ENCODE assay signal across 8 cellular contexts in genomic region chr1:75723989-75724471, GRCh38. TPM values are rescaled to one million over a fixed set of nuclear protein-coding genes. Genes with fewer than 3 reads are reported as not detected.
DNase-seq lines count a peak whose midpoint lies in the region; ATAC-seq and TF ChIP-seq lines count a peak whose summit lies in the region.

No MANE protein-coding gene starts in this region.

- TF ChIP-seq POLR2A in erythroblast (IDR thresholded peaks at IDR 0.05; ENCODE audit: low read length): no peak

- peak; percentile 50 for DNase-seq in CMK (ENCODE audit: low read depth)
- peak; percentile 88 for DNase-seq in NCI-H82 (lab: John Stamatoyannopoulos, UW)
- peak; percentile 73 for DNase-seq in activated CD8-positive, alpha-beta memory T cell treated with anti-CD3 and anti-CD28 coated beads, Interleukin-2, amount 50 U/mL, for 4 hours
- peak; percentile 87 for DNase-seq in erythroblast (lab: John Stamatoyannopoulos, UW)
- peak; percentile 78 for DNase-seq in mucosa of gallbladder (ENCODE audit: low spot score)
- peak; percentile 50 to 71 for DNase-seq in stimulated activated CD8-positive, alpha-beta memory T cell treated with anti-CD3 and anti-CD28 coated beads, Interleukin-7, amount 100 ng/mL, for 4 hours (ENCODE audit: low read depth in 2 of 2)

- ATAC-seq in GM19438 (IDR thresholded peaks at IDR 0.05; ENCODE audit: low read depth, unreplicated experiment) (peak; percentile 70), HG03520 (IDR thresholded peaks at IDR 0.05; ENCODE audit: unreplicated experiment) (peak; percentile 56)

RNA-seq across cellular contexts. Expression of gene ACADM, which starts 0.5 kb away (rescaled TPM):
- 49.3 TPM for total RNA-seq in mucosa of gallbladder

Comparison
In these comparisons a context has a peak if more than half of its experiments do, and no peak if none do; other contexts are left out.
1. Peak in every context shown above with its lines: DNase-seq and ATAC-seq.